ENCODE assay signal across 8 cellular contexts in the genomic region with DNA sequence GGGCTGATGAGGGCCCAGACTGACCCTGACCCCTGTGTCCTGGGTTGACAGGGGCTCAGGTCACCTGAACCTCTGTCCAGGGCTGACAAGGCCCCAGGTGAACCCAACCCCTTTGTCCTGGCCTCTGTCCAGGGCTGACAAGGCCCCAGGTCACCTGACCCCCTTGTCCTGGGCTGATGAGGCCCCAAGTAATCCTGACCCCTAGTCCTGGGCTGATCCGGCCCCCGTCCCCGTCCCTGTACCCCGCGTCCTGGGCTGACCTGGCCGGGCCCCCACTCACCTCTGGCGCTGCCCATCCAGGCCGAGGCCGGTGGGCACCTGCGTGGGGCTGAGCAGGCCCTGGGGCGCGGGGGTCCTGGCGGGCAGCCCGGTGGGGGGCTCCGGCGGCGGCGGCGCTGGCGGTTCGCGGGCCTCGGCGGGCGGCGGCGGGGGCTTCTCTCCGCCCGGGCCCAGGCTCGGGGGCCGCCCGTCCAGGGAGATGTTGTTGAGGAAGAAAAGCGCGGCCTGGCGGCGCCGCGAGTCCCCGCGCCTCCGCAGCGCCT. TPM values are rescaled to one million over a fixed set of nuclear protein-coding genes. Genes with fewer than 3 reads are reported as not detected.
DNase-seq lines count a peak whose midpoint lies in the region; ATAC-seq and TF ChIP-seq lines count a peak whose summit lies in the region.

No MANE protein-coding gene starts in this region.

- intact Hi-C loops in heart left ventricle (cut with DNase I) = loop anchor here in 6 of 10 donors (2.0 to 10.0 kb wide), 10 partner anchors 51 to 392 kb away; partner anchors contain the start of genes MRGBP (in 1 of the 6) and OSBPL2 (in 1 of the 6)
- intact Hi-C loops in Right ventricle myocardium inferior (cut with DNase I) = loop anchor here (1.0 to 5.0 kb wide), 2 partner anchors 91 to 104 kb away; partner anchors contain the start of gene ADRM1
- intact Hi-C loops in right cardiac atrium (cut with DNase I) = loop anchor here in 2 of 4 donors (5.0 to 10.0 kb wide), 2 partner anchors 208 to 216 kb away; no protein-coding TSS in a partner anchor

- H3K4me3 Mint-ChIP-seq in stimulated activated effector memory CD8-positive, alpha-beta T cell treated with anti-CD3 and anti-CD28 coated beads, Interleukin-12 subunit alpha, Interleukin-12 subunit beta, amount 100 ng/mL, for 72 hours = peak overlapping the region; percentile 76

- no peaks in the 10 kb centered on the region for H3K27me3 ChIP-seq in heart left ventricle
- H3K27me3 ChIP-seq in SJSA1 (replicated peaks) = peaks cover 9% of the 10 kb centered on the region; the same call in 1 of the 2 replicates
- H3K27me3 ChIP-seq in right cardiac atrium (ENCODE audit: control insufficient read depth, insufficient read depth) = no peaks in the 10 kb centered on the region

- H3K4me3 ChIP-seq in heart left ventricle = peak overlapping the region; percentile 15 to 79 (median 64)
- peak overlapping the region; percentile 70 for H3K4me3 ChIP-seq in SJSA1
- peak overlapping the region; percentile 78 for H3K4me3 ChIP-seq in right cardiac atrium (ENCODE audit: low read length)

- H3K4me1 Mint-ChIP-seq in stimulated activated effector memory CD8-positive, alpha-beta T cell treated with anti-CD3 and anti-CD28 coated beads, Interleukin-12 subunit alpha, Interleukin-12 subunit beta, amount 100 ng/mL, for 72 hours = peaks cover 32% of the 10 kb centered on the region

- peak overlapping the region; percentile 76 for H3K27ac Mint-ChIP-seq in stimulated activated effector memory CD8-positive, alpha-beta T cell treated with anti-CD3 and anti-CD28 coated beads, Interleukin-12 subunit alpha, Interleukin-12 subunit beta, amount 100 ng/mL, for 72 hours

- no peak for TF ChIP-seq POLR2A in heart left ventricle (IDR thresholded peaks at IDR 0.05)

- H3K27ac ChIP-seq in heart left ventricle = peak overlapping the region in 8 of 12 donors; percentile 35 to 80 (median 54)
- no peak overlapping the region for H3K27ac ChIP-seq in SJSA1
- peak overlapping the region; percentile 16 for H3K27ac ChIP-seq in right cardiac atrium (ENCODE audit: low read length)

- no peak for TF ChIP-seq CTCF in heart left ventricle (IDR thresholded peaks at IDR 0.05)

- H3K4me1 ChIP-seq in heart left ventricle (peaks cover 0 to 33% (median 24%) of the 10 kb centered on the region in 12 donors), SJSA1 (replicated peaks) (peaks cover 24% of the 10 kb centered on the region), right cardiac atrium (ENCODE audit: control insufficient read depth, insufficient read depth, low read length) (peaks cover 4% of the 10 kb centered on the region)

- peak in 1 of 5 donors; percentile 43 for DNase-seq in heart left ventricle
- DNase-seq in Right ventricle myocardium inferior (ENCODE audit: missing footprints) = no peak
- no peak for DNase-seq in SJSA1 (ENCODE audit: low read depth in 1 of 2, low spot score in 2 of 2)
- peak in 1 of 3 donors; percentile 46 for DNase-seq in right cardiac atrium
- DNase-seq in stimulated activated effector memory CD8-positive, alpha-beta T cell treated with anti-CD3 and anti-CD28 coated beads, Interleukin-12 subunit alpha, Interleukin-12 subunit beta, amount 100 ng/mL, for 72 hours (ENCODE audit: low spot score in 2 of 2) = peak in 1 of 2 donors; percentile 55
- DNase-seq in DMS 273 (lab: John Stamatoyannopoulos, UW; ENCODE audit: unreplicated experiment) = no peak
- no peak for DNase-seq in NK-92 (lab: John Stamatoyannopoulos, UW; ENCODE audit: unreplicated experiment)

- ATAC-seq in heart left ventricle (no peak), Right ventricle myocardium inferior (no peak), right cardiac atrium (no peak), GM21825 (IDR thresholded peaks at IDR 0.05; ENCODE audit: unreplicated experiment) (no peak)
- ATAC-seq in stimulated activated effector memory CD8-positive, alpha-beta T cell treated with anti-CD3 and anti-CD28 coated beads, Interleukin-12 subunit alpha, Interleukin-12 subunit beta, amount 100 ng/mL, for 72 hours = no peak

- H3K36me3 ChIP-seq in heart left ventricle = peaks cover 0 to 4% (median 0%) of the 10 kb centered on the region in 9 donors
- peaks cover 8% of the 10 kb centered on the region; the same call in 1 of the 2 replicates for H3K36me3 ChIP-seq in SJSA1

- 0 to 1% (median 1%) methylated on average over 1 to 42 of the region's 42 CpGs; no CpG with 5 or more reads in 1 of the 4 donors for WGBS in heart left ventricle, 4 donors
- under 1% methylated on average over 42 of the region's 42 CpGs for WGBS in right cardiac atrium

- H3K9me3 ChIP-seq in heart left ventricle (no peaks in the 10 kb centered on the region), SJSA1 (replicated peaks) (no peaks in the 10 kb centered on the region), right cardiac atrium (ENCODE audit: control insufficient read depth, low read length) (no peaks in the 10 kb centered on the region)

- H3K9me3 Mint-ChIP-seq in stimulated activated effector memory CD8-positive, alpha-beta T cell treated with anti-CD3 and anti-CD28 coated beads, Interleukin-12 subunit alpha, Interleukin-12 subunit beta, amount 100 ng/mL, for 72 hours = no peaks in the 10 kb centered on the region

- peaks cover 5% of the 10 kb centered on the region for H3K36me3 Mint-ChIP-seq in stimulated activated effector memory CD8-positive, alpha-beta T cell treated with anti-CD3 and anti-CD28 coated beads, Interleukin-12 subunit alpha, Interleukin-12 subunit beta, amount 100 ng/mL, for 72 hours

RNA-seq across cellular contexts. Expression of gene CABLES2, which starts 0.4 kb away (rescaled TPM):
- total RNA-seq in heart left ventricle (10 to 100 TPM in 2 of 9 donors, 1 to 10 TPM in 7; 6.1 to 12.0 (median 8.8) TPM), Right ventricle myocardium inferior (18.1 TPM), right cardiac atrium (10 to 100 TPM; 12.3 to 29.4 (median 16.3) TPM)
- polyA plus RNA-seq in heart left ventricle (10 to 100 TPM in 1 of 2 donors, 1 to 10 TPM in 1; 2.9 to 10.7 TPM), right cardiac atrium (10.9 TPM)
- total RNA-seq in SJSA1 (2014; rRNA removed; shearing (Covaris generic)) = 6.9 and 14.9 TPM in 2 replicates

RNA-seq across cellular contexts. Expression of gene RPS21, which starts 19.8 kb away (rescaled TPM):
- total RNA-seq in heart left ventricle (100 to 1,000 TPM; 434 to 831 (median 670) TPM), Right ventricle myocardium inferior (782 TPM), right cardiac atrium (100 to 1,000 TPM; 703 to 815 (median 736) TPM)
- polyA plus RNA-seq in heart left ventricle (1,000 to 10,000 TPM; 1,943 to 3,051 TPM), right cardiac atrium (2,060 TPM)
- 1,057 and 1,367 TPM in 2 replicates for total RNA-seq in SJSA1 (2014; rRNA removed; shearing (Covaris generic))

RNA-seq across cellular contexts. Expression of gene RBBP8NL, which starts 20.6 kb away (rescaled TPM):
- total RNA-seq in heart left ventricle (not detected), Right ventricle myocardium inferior (not detected), right cardiac atrium (not detected)
- polyA plus RNA-seq in heart left ventricle (not detected), right cardiac atrium (not detected)
- not detected in 2 replicates for total RNA-seq in SJSA1 (2014; rRNA removed; shearing (Covaris generic))

RNA-seq across cellular contexts. Expression of gene LAMA5, which starts 39.6 kb away (rescaled TPM):
- total RNA-seq in heart left ventricle (100 to 1,000 TPM in 1 of 9 donors, 10 to 100 TPM in 8; 57.4 to 107 (median 73.6) TPM), Right ventricle myocardium inferior (89.3 TPM), right cardiac atrium (10 to 100 TPM; 77.4 to 97.9 (median 86.8) TPM)
- polyA plus RNA-seq in heart left ventricle (100 to 1,000 TPM in 1 of 2 donors, 10 to 100 TPM in 1; 72.0 to 128 TPM), right cardiac atrium (93.7 TPM)
- total RNA-seq in SJSA1 (2014; rRNA removed; shearing (Covaris generic)) = 3.2 and 3.6 TPM in 2 replicates
